ENCODE assay signal across 1 cellular context in the genomic region with DNA sequence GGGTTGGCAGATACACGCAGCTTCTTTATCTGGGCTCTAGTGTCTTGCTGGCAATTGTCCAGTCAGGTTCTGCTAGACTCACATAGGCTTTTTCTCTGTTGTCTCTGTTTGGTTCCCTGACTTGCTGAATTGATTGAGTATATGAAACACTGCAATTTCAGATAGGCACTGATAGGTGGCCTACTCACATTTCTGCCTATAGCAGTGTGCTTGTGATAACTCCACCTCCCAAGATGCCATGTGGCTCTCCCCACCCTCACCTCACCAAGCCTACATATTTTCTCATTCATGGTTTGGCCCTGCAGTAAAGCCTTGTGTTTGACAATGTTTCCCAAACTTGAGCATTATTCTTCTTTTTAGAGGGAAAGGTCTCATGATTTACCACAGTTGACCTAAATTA.
TF ChIP-seq lines count a peak whose summit lies in the region.

No MANE protein-coding gene starts in this region.

TF ChIP-seq in H1, 55 proteins besides CTCF, POLR2A, EP300 and RAD21 (continued from another document):
- no peak for TF ChIP-seq SIN3A (conservative IDR thresholded peaks at IDR 0.05 in 1 of 2, IDR thresholded peaks at IDR 0.05 in 1 of 2; ENCODE audit: low read depth in 1 of 2, low read length in 2 of 2)
- TF ChIP-seq, protein P1, sequence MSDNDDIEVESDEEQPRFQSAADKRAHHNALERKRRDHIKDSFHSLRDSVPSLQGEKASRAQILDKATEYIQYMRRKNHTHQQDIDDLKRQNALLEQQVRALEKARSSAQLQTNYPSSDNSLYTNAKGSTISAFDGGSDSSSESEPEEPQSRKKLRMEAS (IDR thresholded peaks at IDR 0.05), result no peak
- no peak for TF ChIP-seq CHD1 (IDR thresholded peaks at IDR 0.05; ENCODE audit: low read depth, low read length)
- no peak for TF ChIP-seq KDM5A (IDR thresholded peaks at IDR 0.05; ENCODE audit: low read length)
- TF ChIP-seq, protein P2, sequence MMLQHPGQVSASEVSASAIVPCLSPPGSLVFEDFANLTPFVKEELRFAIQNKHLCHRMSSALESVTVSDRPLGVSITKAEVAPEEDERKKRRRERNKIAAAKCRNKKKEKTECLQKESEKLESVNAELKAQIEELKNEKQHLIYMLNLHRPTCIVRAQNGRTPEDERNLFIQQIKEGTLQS (IDR thresholded peaks at IDR 0.05; ENCODE audit: insufficient read depth, low read depth, low read length), result no peak
- no peak for TF ChIP-seq ZNF274 (IDR thresholded peaks at IDR 0.05; ENCODE audit: borderline replicate concordance, extremely low read depth, low read length)
